27 cellular contexts compared by ENCODE assay signal in the genomic region with DNA sequence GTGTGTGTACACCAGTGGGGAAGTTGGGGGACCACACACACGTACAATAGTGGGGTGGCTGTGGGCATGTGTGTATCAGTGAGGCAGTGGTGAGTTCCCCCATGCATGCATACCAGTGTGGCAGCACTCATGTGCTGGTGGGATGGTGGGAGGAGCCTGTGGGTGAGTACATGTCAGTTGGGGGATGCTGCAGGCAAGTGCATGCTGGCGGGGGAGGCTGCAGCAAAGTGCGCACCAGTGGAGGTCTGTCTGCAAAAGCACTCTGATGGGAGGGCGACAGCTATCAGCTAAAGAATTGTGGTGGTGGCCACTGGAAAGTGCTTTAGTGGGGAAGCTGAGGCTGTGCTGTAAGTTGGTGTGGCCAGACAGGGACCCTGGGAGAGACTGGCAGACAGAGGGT.
"Had no signal": no experiment of that assay in that cellular context is flagged by ENCODE, and none has a peak within 500 bp of the region (broad histone marks: within the 10 kb centered on the region; RNA-seq: fewer than 3 reads in every experiment).

No MANE protein-coding gene starts in this region.

- H3K27me3 Mint-ChIP-seq: activated CD4-positive, alpha-beta T cell treated with anti-CD3 and anti-CD28 coated beads for 36 hours; activated CD8-positive, alpha-beta T cell treated with anti-CD3 and anti-CD28 coated beads for 36 hours had no signal

- H3K36me3 ChIP-seq: ascending aorta, SJCRH30 had no signal

- H3K9me3 ChIP-seq: ascending aorta, body of pancreas, SJCRH30 had no signal

- H3K4me1 ChIP-seq: ascending aorta, body of pancreas, SJCRH30 had no signal

- ATAC-seq: activated CD4-positive, alpha-beta T cell treated with anti-CD3 and anti-CD28 coated beads for 36 hours; activated CD8-positive, alpha-beta T cell treated with anti-CD3 and anti-CD28 coated beads for 36 hours; body of pancreas; Panc1; Right ventricle myocardium inferior had no signal

- H3K4me1 Mint-ChIP-seq: activated CD4-positive, alpha-beta T cell treated with anti-CD3 and anti-CD28 coated beads for 36 hours; activated naive CD4-positive, alpha-beta T cell treated with anti-CD3 and anti-CD28 coated beads, Interleukin-2, amount 50 U/mL, for 24 hours had no signal

- H3K27ac ChIP-seq: ascending aorta, body of pancreas, SJCRH30, VCaP had no signal

- H3K9ac ChIP-seq: SK-N-SH had no signal

- H3K27me3 ChIP-seq: ascending aorta, body of pancreas, SJCRH30 had no signal

- H3K9me2 ChIP-seq: SK-N-SH had no signal

- H3K4me2 ChIP-seq: SK-N-SH had no signal

- H3K4me3 Mint-ChIP-seq: activated CD4-positive, alpha-beta T cell treated with anti-CD3 and anti-CD28 coated beads for 36 hours; activated CD8-positive, alpha-beta T cell treated with anti-CD3 and anti-CD28 coated beads for 36 hours; activated naive CD4-positive, alpha-beta T cell treated with anti-CD3 and anti-CD28 coated beads, Interleukin-2, amount 50 U/mL, for 24 hours; activated T-helper 1 cell treated with anti-CD3 and anti-CD28 coated beads, Interleukin-12 subunit alpha, Interleukin-12 subunit beta, Interleukin-2, Interleukin-4 antibody, amounts not matched to agents 30 ng/mL and 10 ng/mL and 1 ng/mL, durations not matched to agents 14 hours and 24 hours and 36 hours had no signal

- H3K36me3 Mint-ChIP-seq: activated naive CD4-positive, alpha-beta T cell treated with anti-CD3 and anti-CD28 coated beads, Interleukin-2, amount 50 U/mL, for 24 hours had no signal

- DNase-seq: activated CD4-positive, alpha-beta T cell treated with anti-CD3 and anti-CD28 coated beads for 36 hours; activated CD8-positive, alpha-beta memory T cell treated with anti-CD3 and anti-CD28 coated beads, Interleukin-2, amount 50 U/mL, for 48 hours; activated CD8-positive, alpha-beta T cell treated with anti-CD3 and anti-CD28 coated beads for 36 hours; activated effector memory CD4-positive, alpha-beta T cell treated with Interleukin-2 at 50 U/mL for 16 hours; activated naive CD4-positive, alpha-beta T cell; activated T-cell treated with anti-CD3 and anti-CD28 coated beads, Interleukin-2, amount 50 U/mL, for 1 hour; body of pancreas; central memory CD4-positive, alpha-beta T cell; KG1; NCI-H1092; NCI-H1417; NCI-H1930; NCI-H2171; NCI-H2227 treated with DMSO at 0.1 percent for 48 hours; NCI-H526; NCI-H774; OCI-M1; RPMI8226; SJCRH30; SK-N-SH; T-helper 1 cell had no signal

- H3K9me3 Mint-ChIP-seq: activated CD8-positive, alpha-beta T cell treated with anti-CD3 and anti-CD28 coated beads for 36 hours; activated naive CD4-positive, alpha-beta T cell treated with anti-CD3 and anti-CD28 coated beads, Interleukin-2, amount 50 U/mL, for 24 hours; activated T-helper 1 cell treated with anti-CD3 and anti-CD28 coated beads, Interleukin-12 subunit alpha, Interleukin-12 subunit beta, Interleukin-2, Interleukin-4 antibody, amounts not matched to agents 30 ng/mL and 10 ng/mL and 1 ng/mL, durations not matched to agents 14 hours and 24 hours and 36 hours had no signal

- H3K27ac Mint-ChIP-seq: activated CD4-positive, alpha-beta T cell treated with anti-CD3 and anti-CD28 coated beads for 36 hours; activated CD8-positive, alpha-beta T cell treated with anti-CD3 and anti-CD28 coated beads for 36 hours; activated naive CD4-positive, alpha-beta T cell treated with anti-CD3 and anti-CD28 coated beads, Interleukin-2, amount 50 U/mL, for 24 hours; activated T-helper 1 cell treated with anti-CD3 and anti-CD28 coated beads, Interleukin-12 subunit alpha, Interleukin-12 subunit beta, Interleukin-2, Interleukin-4 antibody, amounts not matched to agents 30 ng/mL and 10 ng/mL and 1 ng/mL, durations not matched to agents 14 hours and 24 hours and 36 hours had no signal

- H3K4me3 ChIP-seq: ascending aorta, body of pancreas, SJCRH30 had no signal
